ENCODE assay signal across 14 cellular contexts in the genomic region with DNA sequence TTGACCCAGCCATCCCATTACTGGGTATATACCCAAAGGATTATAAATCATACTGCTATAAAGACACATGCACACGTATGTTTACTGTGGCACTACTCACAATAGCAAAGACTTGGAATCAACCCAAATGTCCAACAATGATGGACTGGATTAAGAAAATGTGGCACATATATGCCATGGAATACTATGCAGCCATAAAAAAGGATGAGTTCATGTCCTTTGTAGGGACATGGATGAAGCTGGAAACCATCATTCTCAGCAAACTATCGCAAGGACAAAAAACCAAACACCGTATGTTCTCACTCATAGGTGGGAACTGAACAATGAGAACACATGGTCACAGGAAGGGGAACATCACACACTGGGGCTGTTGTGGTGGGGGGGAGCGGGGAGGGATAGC. TPM values are rescaled to one million over a fixed set of nuclear protein-coding genes. Genes with fewer than 3 reads are reported as not detected.
"Had no signal": no experiment of that assay in that cellular context is flagged by ENCODE, and none has a peak within 500 bp of the region (broad histone marks: within the 10 kb centered on the region; RNA-seq: fewer than 3 reads in every experiment).

No MANE protein-coding gene starts in this region.

RNA-seq across cellular contexts. Expression of a gene that starts 35.4 kb away (rescaled TPM):
- total RNA-seq: activated B cell treated with CpG ODN at 0.5 μM for 24 hours, ascending aorta, breast epithelium, cardiac muscle cell, endothelial cell of umbilical vein, esophagus squamous epithelium, heart right ventricle, hepatocyte had no signal
- polyA plus RNA-seq: cardiac muscle cell, endothelial cell of umbilical vein, heart right ventricle, hepatocyte had no signal

RNA-seq across cellular contexts. Expression of a gene that starts 48.5 kb away (rescaled TPM):
- total RNA-seq: activated B cell treated with CpG ODN at 0.5 μM for 24 hours, ascending aorta, breast epithelium, cardiac muscle cell, dermis microvascular lymphatic vessel endothelial cell, endothelial cell of umbilical vein, esophagus squamous epithelium, fibroblast of lung, fibroblast of villous mesenchyme, gastroesophageal sphincter, glomerular endothelial cell, heart right ventricle had no signal
- polyA plus RNA-seq: cardiac muscle cell, endothelial cell of umbilical vein, esophagus, fibroblast of lung, heart right ventricle, hepatocyte had no signal
